In the genomic region with DNA sequence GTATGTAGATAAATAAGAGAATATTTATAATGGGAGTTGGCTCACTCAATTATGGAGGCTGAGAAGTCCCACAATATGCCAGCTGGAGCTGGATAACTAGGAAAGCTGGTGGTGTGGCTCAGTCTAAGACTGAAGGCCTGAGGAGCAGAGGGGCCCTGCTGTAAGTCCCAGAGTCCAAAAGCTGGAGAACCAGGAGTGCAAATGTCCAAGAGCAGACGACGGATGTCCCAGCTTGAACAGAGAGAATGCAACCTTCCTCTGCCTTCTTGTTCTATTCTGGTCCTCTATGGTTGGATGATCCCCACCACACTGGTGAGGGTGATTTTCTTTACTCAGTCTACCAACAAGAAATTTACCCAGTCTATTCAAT, we compare ENCODE assay signal across 19 cellular contexts. TPM values are rescaled to one million over a fixed set of nuclear protein-coding genes. Genes with fewer than 3 reads are reported as not detected.
DNase-seq lines count a peak whose midpoint lies in the region; ATAC-seq and TF ChIP-seq lines count a peak whose summit lies in the region.
"Had no signal": no experiment of that assay in that cellular context is flagged by ENCODE, and none has a peak within 500 bp of the region (broad histone marks: within the 10 kb centered on the region; RNA-seq: fewer than 3 reads in every experiment).

No MANE protein-coding gene starts in this region.

- POLR2A ChIA-PET in activated CD4-positive, alpha-beta memory T cell treated with anti-CD3 and anti-CD28 coated beads for 36 hours (lab: Charles Lee), result interaction anchor here (0.6 to 16.2 kb wide), 8 partner anchors 9 to 77 kb away, joined by 3 to 343 read pairs (median 6); no protein-coding TSS in a partner anchor

- peak overlapping the region; percentile 73 for H3K27ac ChIP-seq in upper lobe of right lung
- H3K27ac ChIP-seq: neutrophil had no signal

- peaks cover 32% of the 10 kb centered on the region for H3K4me1 ChIP-seq in upper lobe of right lung

- no peaks in the 10 kb centered on the region for H3K9me3 Mint-ChIP-seq in activated naive CD4-positive, alpha-beta T cell treated with anti-CD3 and anti-CD28 coated beads, Interleukin-2, amount 50 U/mL, for 24 hours
- H3K9me3 Mint-ChIP-seq in activated CD4-positive, alpha-beta memory T cell treated with anti-CD3 and anti-CD28 coated beads for 36 hours, result no peaks in the 10 kb centered on the region
- no peaks in the 10 kb centered on the region for H3K9me3 Mint-ChIP-seq in central memory CD8-positive, alpha-beta T cell

- in situ Hi-C loops in GM13977 (cut with MboI; ENCODE audit: low pct_unique_long_range_greater_than_20kb, low sequenced_read_pairs, unreplicated experiment), result no loop called here

- no peaks in the 10 kb centered on the region for H3K27me3 ChIP-seq in upper lobe of right lung

- H3K36me3 ChIP-seq in upper lobe of right lung, result no peaks in the 10 kb centered on the region
- H3K36me3 ChIP-seq: neutrophil had no signal

- no peak for TF ChIP-seq CTCF in upper lobe of right lung (IDR thresholded peaks at IDR 0.05)
- no peak for TF ChIP-seq CTCF in GM13977 (IDR thresholded peaks at IDR 0.05; ENCODE audit: extremely low read depth, insufficient read depth, missing control alignments)

- no peak for DNase-seq in activated naive CD4-positive, alpha-beta T cell treated with anti-CD3 and anti-CD28 coated beads, Interleukin-2, amount 50 U/mL, for 16 hours
- peak; percentile 7 for DNase-seq in activated CD4-positive, alpha-beta memory T cell treated with anti-CD3 and anti-CD28 coated beads for 36 hours
- no peak for DNase-seq in central memory CD8-positive, alpha-beta T cell (ENCODE audit: low spot score in 2 of 2)
- DNase-seq in upper lobe of right lung (no peak), HT-29 (ENCODE audit: low spot score) (no peak), GM13977 (ENCODE audit: low spot score) (no peak)
- DNase-seq: activated CD4-positive, CD25-positive, alpha-beta regulatory T cell treated with anti-CD3 and anti-CD28 coated beads, Interleukin-2, amount 50 U/mL, for 72 hours; midbrain; NCI-H1048; NCI-H2081 treated with DMSO at 0.1 percent for 48 hours; NCI-H510A treated with DMSO at 0.1 percent for 48 hours; SHP77 treated with DMSO at 0.1 percent for 48 hours; T1000 had no signal

- peaks cover 35% of the 10 kb centered on the region for H3K36me3 Mint-ChIP-seq in activated naive CD4-positive, alpha-beta T cell treated with anti-CD3 and anti-CD28 coated beads, Interleukin-2, amount 50 U/mL, for 24 hours
- H3K36me3 Mint-ChIP-seq in activated CD4-positive, alpha-beta memory T cell treated with anti-CD3 and anti-CD28 coated beads for 36 hours, result peaks cover 91% of the 10 kb centered on the region
- H3K36me3 Mint-ChIP-seq in central memory CD8-positive, alpha-beta T cell (ENCODE audit: insufficient read depth), result peaks cover 15% of the 10 kb centered on the region

- ATAC-seq in central memory CD8-positive, alpha-beta T cell (replicated peaks; ENCODE audit: extremely low read depth, poor library complexity, severe bottlenecking), result no peak
- no peak for ATAC-seq in upper lobe of right lung
- no peak for ATAC-seq in GM19467 (IDR thresholded peaks at IDR 0.05; ENCODE audit: unreplicated experiment)
- ATAC-seq: HCT116 had no signal

- H3K4me3 Mint-ChIP-seq in activated naive CD4-positive, alpha-beta T cell treated with anti-CD3 and anti-CD28 coated beads, Interleukin-2, amount 50 U/mL, for 24 hours, result peak overlapping the region; percentile 93
- H3K4me3 Mint-ChIP-seq in activated CD4-positive, alpha-beta memory T cell treated with anti-CD3 and anti-CD28 coated beads for 36 hours, result peak overlapping the region; percentile 83
- H3K4me3 Mint-ChIP-seq in central memory CD8-positive, alpha-beta T cell, result no peak overlapping the region

- H3K4me3 ChIP-seq in upper lobe of right lung, result no peak overlapping the region

- no peaks in the 10 kb centered on the region for H3K9me3 ChIP-seq in upper lobe of right lung
- H3K9me3 ChIP-seq: neutrophil had no signal

- no peaks in the 10 kb centered on the region for H3K27me3 Mint-ChIP-seq in activated naive CD4-positive, alpha-beta T cell treated with anti-CD3 and anti-CD28 coated beads, Interleukin-2, amount 50 U/mL, for 24 hours
- no peaks in the 10 kb centered on the region for H3K27me3 Mint-ChIP-seq in activated CD4-positive, alpha-beta memory T cell treated with anti-CD3 and anti-CD28 coated beads for 36 hours
- no peaks in the 10 kb centered on the region for H3K27me3 Mint-ChIP-seq in central memory CD8-positive, alpha-beta T cell

- intact Hi-C loops in activated CD4-positive, alpha-beta memory T cell treated with anti-CD3 and anti-CD28 coated beads for 36 hours (cut with micrococcal nuclease), result no loop called here
- intact Hi-C loops in upper lobe of right lung (cut with DNase I), result no loop called here

- peak overlapping the region; percentile 99 for H3K27ac Mint-ChIP-seq in activated naive CD4-positive, alpha-beta T cell treated with anti-CD3 and anti-CD28 coated beads, Interleukin-2, amount 50 U/mL, for 24 hours
- peak overlapping the region; percentile 98 for H3K27ac Mint-ChIP-seq in activated CD4-positive, alpha-beta memory T cell treated with anti-CD3 and anti-CD28 coated beads for 36 hours
- peak overlapping the region; percentile 96 for H3K27ac Mint-ChIP-seq in central memory CD8-positive, alpha-beta T cell (ENCODE audit: low read depth)

- H3K4me1 Mint-ChIP-seq in activated naive CD4-positive, alpha-beta T cell treated with anti-CD3 and anti-CD28 coated beads, Interleukin-2, amount 50 U/mL, for 24 hours, result peaks cover 89% of the 10 kb centered on the region
- peaks cover 91% of the 10 kb centered on the region for H3K4me1 Mint-ChIP-seq in activated CD4-positive, alpha-beta memory T cell treated with anti-CD3 and anti-CD28 coated beads for 36 hours (ENCODE audit: low read depth)
- H3K4me1 Mint-ChIP-seq in central memory CD8-positive, alpha-beta T cell, result peaks cover 63% of the 10 kb centered on the region

- CTCF ChIA-PET in activated CD4-positive, alpha-beta memory T cell treated with anti-CD3 and anti-CD28 coated beads for 36 hours (lab: Charles Lee), result interaction anchor here (1.1 to 13.1 kb wide), 4 partner anchors 14 to 41 kb away, joined by 3 to 167 read pairs (median 8); no protein-coding TSS in a partner anchor

RNA-seq across cellular contexts. Expression of gene IL2RA, which starts 13.2 kb away (rescaled TPM):
- 100 to 1,000 TPM; 961 to 988 TPM for total RNA-seq in activated CD4-positive, alpha-beta memory T cell treated with anti-CD3 and anti-CD28 coated beads for 36 hours
- 4.3 TPM for total RNA-seq in upper lobe of right lung
- not detected in 2 replicates for total RNA-seq in HT-29 (2014; rRNA removed; shearing (Covaris generic))
- total RNA-seq: frontal cortex, renal cortical epithelial cell had no signal

RNA-seq across cellular contexts. Expression of gene RBM17, which starts 39.8 kb away (rescaled TPM):
- 100 to 1,000 TPM; 151 to 155 TPM for total RNA-seq in activated CD4-positive, alpha-beta memory T cell treated with anti-CD3 and anti-CD28 coated beads for 36 hours
- 92.5 TPM for total RNA-seq in upper lobe of right lung
- total RNA-seq in HT-29 (2014; rRNA removed; shearing (Covaris generic)), result 47.7 and 48.7 TPM in 2 replicates

Comparison
In these comparisons a context has a peak if more than half of its experiments do, and no peak if none do; other contexts are left out.
1. RNA of gene IL2RA, which starts 13.2 kb away (total RNA-seq): 961 to 988 TPM in activated CD4-positive, alpha-beta memory T cell treated with anti-CD3 and anti-CD28 coated beads for 36 hours; 4.3 TPM in upper lobe of right lung (single experiment) and not detected in HT-29; every median in the first group is over 100 times any median in the second.
2. Peak in every context shown above with its lines, with median percentiles within 50 percentile points of each other: H3K27ac Mint-ChIP-seq.